8 cellular contexts compared by ENCODE assay signal in the genomic region with DNA sequence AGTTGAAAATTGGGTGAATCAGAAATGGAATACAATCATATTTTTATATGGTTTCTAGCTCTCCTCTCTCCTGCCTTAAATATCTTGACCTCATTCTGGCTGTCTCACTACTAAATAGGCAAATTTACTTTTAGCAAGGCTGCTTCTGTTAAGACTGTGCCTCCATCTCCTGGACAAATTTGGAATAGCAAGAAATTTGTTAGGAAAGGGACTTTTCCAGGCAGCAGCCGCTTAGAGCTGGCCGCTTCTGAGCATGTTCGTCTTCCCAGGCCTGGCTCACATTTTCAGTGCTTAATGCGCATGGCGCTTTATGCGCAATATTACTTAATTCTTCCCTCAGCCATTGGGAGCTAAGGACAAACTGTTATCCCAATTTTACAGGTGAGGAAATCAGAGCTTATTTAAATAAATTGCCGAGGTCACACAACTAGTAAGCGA. TPM values are rescaled to one million over a fixed set of nuclear protein-coding genes. Genes with fewer than 3 reads are reported as not detected.
DNase-seq lines count a peak whose midpoint lies in the region; ATAC-seq and TF ChIP-seq lines count a peak whose summit lies in the region.

No MANE protein-coding gene starts in this region.

- TF ChIP-seq CTCF in omental fat pad (IDR thresholded peaks at IDR 0.05), result peak in 2 of 3 donors; percentile 21 to 86

- intact Hi-C loops in Right ventricle myocardium inferior (cut with DNase I), result loop anchor here (1.0 to 5.0 kb wide), 3 partner anchors 164 to 333 kb away; no protein-coding TSS in a partner anchor

- DNase-seq in ELR (ENCODE audit: low read depth), result peak; percentile 93
- peak; percentile 72 for DNase-seq in KG1 (lab: John Stamatoyannopoulos, UW)
- peak; percentile 54 for DNase-seq in OCI-M2 (lab: John Stamatoyannopoulos, UW; ENCODE audit: unreplicated experiment)
- peak; percentile 82 for DNase-seq in amniotic stem cell (lab: John Stamatoyannopoulos, UW)
- no peak for DNase-seq in Right ventricle myocardium inferior (ENCODE audit: missing footprints)
- no peak for DNase-seq in omental fat pad (ENCODE audit: low spot score)

- ATAC-seq in Right ventricle myocardium inferior (peak; percentile 62), omental fat pad (ENCODE audit: low FRiP score) (peak; percentile 63), GM18868 (IDR thresholded peaks at IDR 0.05; ENCODE audit: unreplicated experiment) (no peak), GM18907 (IDR thresholded peaks at IDR 0.05; ENCODE audit: unreplicated experiment) (no peak)

RNA-seq across cellular contexts. Expression of a gene that starts 1.7 kb away (rescaled TPM):
- total RNA-seq in Right ventricle myocardium inferior (19.4 TPM), omental fat pad (10 to 100 TPM; 19.5 to 32.0 (median 24.1) TPM)

RNA-seq across cellular contexts. Expression of a gene that starts 34.5 kb away (rescaled TPM):
- 243 TPM for total RNA-seq in Right ventricle myocardium inferior
- total RNA-seq in omental fat pad, result 10 to 100 TPM in 1 of 4 donors, 1 to 10 TPM in 3; 3.2 to 12.1 (median 4.4) TPM

RNA-seq across cellular contexts. Expression of a gene that starts 51.7 kb away (rescaled TPM):
- total RNA-seq in Right ventricle myocardium inferior (85.7 TPM), omental fat pad (10 to 100 TPM; 23.9 to 49.2 (median 34.5) TPM)

Comparison
In these comparisons a context has a peak if more than half of its experiments do, and no peak if none do; other contexts are left out.
1. DNase-seq: peak in ELR (single experiment), KG1 (single experiment), OCI-M2 (single experiment) and amniotic stem cell (single experiment); none in Right ventricle myocardium inferior (single experiment) and omental fat pad (single experiment).
2. ATAC-seq: peak in Right ventricle myocardium inferior (single experiment) and omental fat pad (single experiment); none in GM18868 (single experiment) and GM18907 (single experiment).
3. RNA of a gene that starts 34.5 kb away (total RNA-seq): 243 TPM in Right ventricle myocardium inferior (single experiment); 3.2 to 12.1 TPM in omental fat pad; every median in the first group is over 10 times any median in the second.